8 cellular contexts compared by ENCODE assay signal in the genomic region with DNA sequence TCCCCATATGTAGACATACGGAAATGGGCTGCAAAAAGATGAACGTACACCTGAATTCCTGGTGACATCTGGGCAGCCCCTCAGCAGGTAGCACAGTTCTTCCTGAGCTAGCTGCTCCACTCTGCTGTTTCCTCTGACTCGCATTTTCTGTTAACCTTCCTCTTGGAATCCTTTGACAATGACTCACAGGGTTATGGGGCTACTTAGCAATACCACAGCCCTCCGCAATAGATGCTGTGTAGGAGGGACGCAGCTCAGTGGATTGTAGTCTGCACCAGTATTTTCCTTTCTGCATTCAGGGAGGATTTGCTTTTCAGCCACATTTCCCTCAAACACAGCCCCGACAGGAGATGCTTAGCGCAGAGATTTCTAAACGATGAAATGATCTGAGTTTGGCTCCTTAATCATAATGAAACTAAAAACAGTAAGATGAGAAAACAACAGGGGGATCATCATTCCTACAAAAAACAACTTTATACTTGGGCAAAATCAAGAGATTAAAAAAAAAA. TPM values are rescaled to one million over a fixed set of nuclear protein-coding genes. Genes with fewer than 3 reads are reported as not detected.
DNase-seq lines count a peak whose midpoint lies in the region; ATAC-seq and TF ChIP-seq lines count a peak whose summit lies in the region.

No MANE protein-coding gene starts in this region.

- TF ChIP-seq CTCF in AG09319 (IDR thresholded peaks at IDR 0.05; ENCODE audit: low read depth, low read length) (no peak), dorsolateral prefrontal cortex (IDR thresholded peaks at IDR 0.05 in 54 of 56, conservative IDR thresholded peaks at IDR 0.05 in 2 of 56; ENCODE audit: low read depth in 1 of 56, partially characterized antibody in 56 of 56) (no peak), tibial nerve (IDR thresholded peaks at IDR 0.05) (peak in 2 of 5 experiments; percentile 26 to 47)

- H3K4me3 ChIP-seq in dorsolateral prefrontal cortex (peak overlapping the region in 52 of 59 donors; percentile 6 to 58 (median 30)), mononuclear cell (ENCODE audit: low read length) (peak overlapping the region; percentile 16), tibial nerve (peak overlapping the region; percentile 3 to 43 (median 16))

- no peaks in the 10 kb centered on the region for H3K27me3 ChIP-seq in dorsolateral prefrontal cortex
- no peaks in the 10 kb centered on the region for H3K27me3 ChIP-seq in mononuclear cell (ENCODE audit: insufficient read depth, low read length)
- no peaks in the 10 kb centered on the region for H3K27me3 ChIP-seq in tibial nerve

- TF ChIP-seq POLR2A in tibial nerve (IDR thresholded peaks at IDR 0.05) = no peak

- peak; percentile 4 for DNase-seq in AG09319 (ENCODE audit: extremely low read depth, low read depth)
- peak; percentile 9 for DNase-seq in T-helper 9 cell
- no peak for DNase-seq in dorsolateral prefrontal cortex
- no peak for DNase-seq in tibial nerve (ENCODE audit: low spot score in 2 of 2)
- no peak for DNase-seq in NCI-H2171 (lab: John Stamatoyannopoulos, UW)

- peak in 1 of 2 donors; percentile 16 for TF ChIP-seq EP300 in tibial nerve (IDR thresholded peaks at IDR 0.05)

- no peaks in the 10 kb centered on the region for H3K36me3 ChIP-seq in tibial nerve

- peak; percentile 24 for ATAC-seq in GM19395 (IDR thresholded peaks at IDR 0.05; ENCODE audit: unreplicated experiment)
- ATAC-seq in HG03457 (IDR thresholded peaks at IDR 0.05; ENCODE audit: unreplicated experiment) = peak; percentile 5

- intact Hi-C loops in dorsolateral prefrontal cortex (cut with DNase I) = loop anchor here (2.0 to 5.0 kb wide), 2 partner anchors 57 to 65 kb away; no protein-coding TSS in a partner anchor

- peak overlapping the region in 15 of 59 donors; percentile 0 to 58 (median 18) for H3K27ac ChIP-seq in dorsolateral prefrontal cortex
- H3K27ac ChIP-seq in tibial nerve = peak overlapping the region in 3 of 4 donors; percentile 6 to 71 (median 61)

- H3K4me1 ChIP-seq in mononuclear cell (ENCODE audit: insufficient read depth, low read length) (peaks cover 55% of the 10 kb centered on the region), tibial nerve (peaks cover 0 to 34% (median 19%) of the 10 kb centered on the region in 4 donors)

- 21 to 22% methylated on average over 8 of the region's 8 CpGs for WGBS in tibial nerve, 2 donors

- H3K9me3 ChIP-seq in mononuclear cell (ENCODE audit: low read depth, low read length) = no peaks in the 10 kb centered on the region
- no peaks in the 10 kb centered on the region for H3K9me3 ChIP-seq in tibial nerve

RNA-seq across cellular contexts. Expression of a gene that starts 12.4 kb away (rescaled TPM):
- 10 to 100 TPM in 116 of 120 experiments, 1 to 10 TPM in 4; 6.8 to 31.2 (median 16.9) TPM for total RNA-seq in dorsolateral prefrontal cortex
- 37.6 TPM for total RNA-seq in mononuclear cell
- total RNA-seq in tibial nerve = 10 to 100 TPM in 2 of 4 donors, 1 to 10 TPM in 2; 4.4 to 11.1 (median 8.4) TPM

Comparison
In these comparisons a context has a peak if more than half of its experiments do, and no peak if none do; other contexts are left out.
1. DNase-seq: peak in AG09319 (single experiment) and T-helper 9 cell (single experiment); none in dorsolateral prefrontal cortex (0 of 10), tibial nerve (0 of 2) and NCI-H2171 (single experiment).
2. Peak in every context shown above with its lines, with median percentiles within 50 percentile points of each other: H3K4me3 ChIP-seq.